In the genomic region with DNA sequence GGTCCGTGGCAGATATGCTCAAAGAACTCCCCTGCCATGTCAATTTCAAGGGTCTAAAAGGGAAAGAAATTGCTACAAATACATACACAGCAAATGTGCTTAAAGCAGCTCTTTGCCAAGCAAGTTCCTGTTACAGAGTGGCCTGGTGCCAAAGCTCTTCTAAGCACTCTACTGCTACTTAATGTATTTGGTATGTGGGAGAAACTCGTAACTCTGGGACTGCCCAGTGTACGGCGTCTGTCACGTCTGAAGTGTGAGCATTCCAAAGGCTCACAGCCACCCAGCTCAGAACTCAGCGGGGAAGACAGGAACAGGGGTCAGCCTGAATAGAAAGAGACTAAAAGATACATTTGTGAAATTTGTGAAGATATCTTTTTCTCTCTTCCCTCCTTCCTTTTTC, we compare ENCODE assay signal across 9 cellular contexts. TPM values are rescaled to one million over a fixed set of nuclear protein-coding genes. Genes with fewer than 3 reads are reported as not detected.
DNase-seq lines count a peak whose midpoint lies in the region; ATAC-seq and TF ChIP-seq lines count a peak whose summit lies in the region.
"Had no signal": no experiment of that assay in that cellular context is flagged by ENCODE, and none has a peak within 500 bp of the region (broad histone marks: within the 10 kb centered on the region; RNA-seq: fewer than 3 reads in every experiment).

No MANE protein-coding gene starts in this region.

- H3K9me3 ChIP-seq in body of pancreas = no peaks in the 10 kb centered on the region

- WGBS in body of pancreas, 2 donors = 2 to 3% methylated on average over 6 of the region's 6 CpGs

- intact Hi-C loops in body of pancreas (cut with DNase I) = no loop called here

- peak; percentile 43 for DNase-seq in D341Med (ENCODE audit: low spot score)
- peak; percentile 5 for DNase-seq in NCI-H1436 treated with DMSO at 0.1 percent for 48 hours (lab: John Stamatoyannopoulos, UW)
- peak; percentile 57 to 82 (median 73) for DNase-seq in body of pancreas
- DNase-seq in islet precursor cell = peak; percentile 95
- peak; percentile 94 for DNase-seq in stromal cell of bone marrow (ENCODE audit: low read depth)
- DNase-seq in T-helper 2 cell treated with Interferon-gamma antibody and Interleukin-4, amounts not matched to agents 5 μg/mL and 100 μg/mL, for 36 hours (ENCODE audit: low spot score) = no peak

- TF ChIP-seq POLR2A in body of pancreas (IDR thresholded peaks at IDR 0.05) = peak in 1 of 3 donors; percentile 29

- H3K36me3 ChIP-seq in body of pancreas (replicated peaks in 1 of 2; ENCODE audit: insufficient read depth in 1 of 2, low read depth in 2 of 2) = no peaks in the 10 kb centered on the region

- no peaks in the 10 kb centered on the region for H3K4me1 Mint-ChIP-seq in T-helper 2 cell treated with Interferon-gamma antibody and Interleukin-4, amounts not matched to agents 5 μg/mL and 100 μg/mL, for 36 hours (ENCODE audit: low read depth)
- H3K4me1 Mint-ChIP-seq: central memory CD8-positive, alpha-beta T cell had no signal

- ATAC-seq in body of pancreas (peak; percentile 91), GM18870 (IDR thresholded peaks at IDR 0.05; ENCODE audit: unreplicated experiment) (no peak), GM19455 (IDR thresholded peaks at IDR 0.05; ENCODE audit: unreplicated experiment) (no peak)

- H3K27ac ChIP-seq in body of pancreas = peak overlapping the region; percentile 27 to 74 (median 50)

- no peaks in the 10 kb centered on the region for H3K27me3 ChIP-seq in body of pancreas

- no peaks in the 10 kb centered on the region for H3K27me3 Mint-ChIP-seq in T-helper 2 cell treated with Interferon-gamma antibody and Interleukin-4, amounts not matched to agents 5 μg/mL and 100 μg/mL, for 36 hours (ENCODE audit: low read depth)
- H3K27me3 Mint-ChIP-seq: central memory CD8-positive, alpha-beta T cell had no signal

- TF ChIP-seq CTCF in body of pancreas (IDR thresholded peaks at IDR 0.05) = no peak

- H3K4me3 ChIP-seq in body of pancreas = no peak overlapping the region

- no peak overlapping the region for H3K27ac Mint-ChIP-seq in T-helper 2 cell treated with Interferon-gamma antibody and Interleukin-4, amounts not matched to agents 5 μg/mL and 100 μg/mL, for 36 hours

- no peak overlapping the region for H3K4me3 Mint-ChIP-seq in T-helper 2 cell treated with Interferon-gamma antibody and Interleukin-4, amounts not matched to agents 5 μg/mL and 100 μg/mL, for 36 hours
- H3K4me3 Mint-ChIP-seq: central memory CD8-positive, alpha-beta T cell had no signal

- H3K4me1 ChIP-seq in body of pancreas = no peaks in the 10 kb centered on the region

- H3K36me3 Mint-ChIP-seq in T-helper 2 cell treated with Interferon-gamma antibody and Interleukin-4, amounts not matched to agents 5 μg/mL and 100 μg/mL, for 36 hours (ENCODE audit: low read depth) = no peaks in the 10 kb centered on the region

- H3K9me3 Mint-ChIP-seq in T-helper 2 cell treated with Interferon-gamma antibody and Interleukin-4, amounts not matched to agents 5 μg/mL and 100 μg/mL, for 36 hours = no peaks in the 10 kb centered on the region

RNA-seq across cellular contexts. Expression of gene RBMS3, which starts 54.6 kb away (rescaled TPM):
- total RNA-seq in body of pancreas = 10 to 100 TPM; 17.4 to 29.7 TPM
